Comparison of ENCODE assay signal across 1 cellular context in the genomic region with DNA sequence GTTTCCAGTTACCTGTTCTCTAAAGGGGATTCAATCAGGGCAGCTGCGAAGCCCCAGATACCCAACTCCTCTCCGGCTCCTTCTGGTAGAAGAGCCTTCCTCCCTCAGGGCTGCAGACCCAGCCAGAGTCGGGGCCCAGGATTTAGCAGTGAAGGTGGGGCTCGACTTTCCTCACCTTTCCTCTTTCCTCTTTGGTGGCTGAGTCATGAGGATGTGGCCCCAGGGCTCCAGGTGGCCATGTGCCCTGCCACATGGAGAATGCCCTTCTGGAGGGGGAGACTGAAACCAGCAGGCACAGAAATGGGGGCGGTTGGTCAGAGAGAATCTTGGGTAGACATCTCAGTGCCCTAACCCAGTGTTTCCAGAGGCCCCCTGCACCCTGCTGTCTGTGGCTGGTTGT.
TF ChIP-seq lines count a peak whose summit lies in the region.

No MANE protein-coding gene starts in this region.

TF ChIP-seq in neural cell, 6 proteins besides CTCF, POLR2A, EP300 and RAD21:
- TF ChIP-seq REST (IDR thresholded peaks at IDR 0.05; ENCODE audit: borderline replicate concordance) (no peak), MXI1 (conservative IDR thresholded peaks at IDR 0.05; ENCODE audit: poor library complexity, severe bottlenecking) (no peak), SMC3 (conservative IDR thresholded peaks at IDR 0.05; ENCODE audit: poor library complexity) (no peak), TAF1 (IDR thresholded peaks at IDR 0.05; ENCODE audit: low read depth) (no peak), EZH2 (IDR thresholded peaks at IDR 0.05; ENCODE audit: borderline replicate concordance, insufficient read depth, low read length, poor library complexity, severe bottlenecking) (no peak), POLR2AphosphoS5 (IDR thresholded peaks at IDR 0.05) (no peak)
